18 cellular contexts compared by ENCODE assay signal in the genomic region with DNA sequence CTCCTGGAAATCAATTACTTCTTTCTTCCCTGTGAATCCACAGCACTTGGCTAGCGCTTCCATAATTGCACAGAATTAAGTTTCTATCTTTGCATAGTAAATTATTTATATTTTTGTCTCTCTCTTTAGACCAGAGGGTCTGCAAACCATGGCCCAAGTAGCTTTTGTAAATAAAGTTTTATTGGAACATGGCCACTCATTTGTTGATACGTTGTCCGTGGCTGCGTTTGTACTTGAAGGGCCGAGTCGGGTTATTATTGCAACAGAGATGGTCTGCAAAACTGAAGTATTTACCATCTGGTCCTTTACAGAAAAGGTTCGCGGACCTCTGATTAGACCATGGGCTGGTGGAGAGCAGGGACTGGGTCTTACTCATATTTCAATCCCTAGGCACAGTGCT.
DNase-seq lines count a peak whose midpoint lies in the region; ATAC-seq and TF ChIP-seq lines count a peak whose summit lies in the region.
"Had no signal": no experiment of that assay in that cellular context is flagged by ENCODE, and none has a peak within 500 bp of the region (broad histone marks: within the 10 kb centered on the region; RNA-seq: fewer than 3 reads in every experiment).

No MANE protein-coding gene starts in this region.

- CTCF ChIA-PET in PC-3 (lab: Charles Lee): no interaction called here

- peak overlapping the region; percentile 46 for H3K27ac ChIP-seq in PC-3 (ENCODE audit: low read length)
- H3K27ac ChIP-seq in mucosa of rectum (ENCODE audit: low read depth in 2 of 2, low read length in 2 of 2): peak overlapping the region; percentile 27 to 78
- H3K27ac ChIP-seq in breast epithelium: no peak overlapping the region
- H3K27ac ChIP-seq: BLaER1, SK-N-MC had no signal

- intact Hi-C loops in PC-3 (cut with micrococcal nuclease) (no loop called here), breast epithelium (cut with DNase I; ENCODE audit: low total_unique reads) (no loop called here)

- ATAC-seq in PC-3: no peak

- no peaks in the 10 kb centered on the region for H4K20me1 ChIP-seq in PC-3 (ENCODE audit: low read length)
- H4K20me1 ChIP-seq: BLaER1 had no signal

- no peaks in the 10 kb centered on the region for H3F3A ChIP-seq in PC-3 (ENCODE audit: low read length, unreplicated experiment)

- POLR2A ChIA-PET in PC-3 (lab: Charles Lee; ENCODE audit: unreplicated experiment): no interaction called here

- H3K4me1 ChIP-seq in PC-3 (ENCODE audit: insufficient read depth, low read length) (peaks cover 40% of the 10 kb centered on the region), mucosa of rectum (ENCODE audit: control insufficient read depth in 2 of 2, insufficient read depth in 2 of 2, low read length in 2 of 2) (peaks cover 43 to 56% of the 10 kb centered on the region in 2 donors), breast epithelium (no peaks in the 10 kb centered on the region)

- no peak overlapping the region for H3K9ac ChIP-seq in PC-3 (ENCODE audit: low read length)
- H3K9ac ChIP-seq in mucosa of rectum (ENCODE audit: low read depth in 1 of 2, low read length in 2 of 2): no peak overlapping the region
- H3K9ac ChIP-seq: BLaER1 had no signal

- H3K27me3 ChIP-seq in PC-3 (ENCODE audit: low read length) (no peaks in the 10 kb centered on the region), mucosa of rectum (ENCODE audit: control insufficient read depth in 2 of 2, insufficient read depth in 2 of 2, low read length in 2 of 2) (no peaks in the 10 kb centered on the region), breast epithelium (no peaks in the 10 kb centered on the region)
- H3K27me3 ChIP-seq: BLaER1 had no signal

- BruUV-seq in PC-3 (replicated peaks; lab: Mats Ljungman, UMichigan): no TSS peak

- H3K36me3 ChIP-seq in PC-3 (ENCODE audit: low read depth, low read length): no peaks in the 10 kb centered on the region
- no peaks in the 10 kb centered on the region for H3K36me3 ChIP-seq in mucosa of rectum (ENCODE audit: control insufficient read depth in 2 of 2, insufficient read depth in 2 of 2, low read length in 2 of 2)
- no peaks in the 10 kb centered on the region for H3K36me3 ChIP-seq in breast epithelium
- H3K36me3 ChIP-seq: BLaER1 had no signal

- TF ChIP-seq POLR2A in breast epithelium (IDR thresholded peaks at IDR 0.05): no peak

- H3K9me3 ChIP-seq in PC-3 (ENCODE audit: low read length) (peaks cover 13% of the 10 kb centered on the region), mucosa of rectum (ENCODE audit: control insufficient read depth in 2 of 2, low read length in 2 of 2) (peaks cover 4 to 13% of the 10 kb centered on the region in 2 donors), breast epithelium (peaks cover 16 to 18% of the 10 kb centered on the region in 2 donors)

- H3K4me3 ChIP-seq in PC-3 (ENCODE audit: low read length) (no peak overlapping the region), mucosa of rectum (ENCODE audit: low read length in 2 of 2) (peak overlapping the region in 1 of 2 donors; percentile 9), breast epithelium (no peak overlapping the region)
- H3K4me3 ChIP-seq: BLaER1, SK-N-MC had no signal

- DNase-seq in DMS 273 (lab: John Stamatoyannopoulos, UW; ENCODE audit: unreplicated experiment) (peak; percentile 5), DMS 273 treated with DMSO at 0.1 percent for 48 hours (lab: John Stamatoyannopoulos, UW) (no peak), NCI-H1092 treated with DMSO at 0.1 percent for 48 hours (lab: John Stamatoyannopoulos, UW) (peak; percentile 63), PC-3 (no peak), germinal center (ENCODE audit: low spot score) (no peak), breast epithelium (ENCODE audit: low spot score in 2 of 2) (no peak)
- DNase-seq in stimulated activated CD4-positive, alpha-beta T cell treated with anti-CD3 and anti-CD28 coated beads, Interleukin-4, amount 100 ng/mL, for 24 hours: no peak
- DNase-seq: 8988T; CD8-positive, alpha-beta memory T cell; GF-D8; HCEC 1CT; KBM-7; NCI-H2171; NCI-H446 treated with DMSO at 0.1 percent for 48 hours; NK-92 treated with Interleukin-12 subunit alpha and Interleukin-12 subunit beta, amount 100 ng/mL, for 24 hours had no signal

- TF ChIP-seq CTCF in PC-3 (conservative IDR thresholded peaks at IDR 0.05; ENCODE audit: low read depth, low read length) (no peak), breast epithelium (IDR thresholded peaks at IDR 0.05) (no peak)

- H3K79me2 ChIP-seq in PC-3 (ENCODE audit: low read length): no peaks in the 10 kb centered on the region

- H3K9me2 ChIP-seq in PC-3 (replicated peaks; ENCODE audit: low read length): no peaks in the 10 kb centered on the region

- H3K4me2 ChIP-seq in PC-3 (ENCODE audit: low read length): no peak overlapping the region
- H3K4me2 ChIP-seq: BLaER1 had no signal

- H2AFZ ChIP-seq in PC-3 (ENCODE audit: low read length): no peak overlapping the region

Comparison
In these comparisons a context has a peak if more than half of its experiments do, and no peak if none do; other contexts are left out.
1. DNase-seq: peak in DMS 273 (single experiment) and NCI-H1092 treated with DMSO at 0.1 percent for 48 hours (single experiment); none in DMS 273 treated with DMSO at 0.1 percent for 48 hours (single experiment), PC-3 (single experiment), germinal center (single experiment), stimulated activated CD4-positive, alpha-beta T cell treated with anti-CD3 and anti-CD28 coated beads, Interleukin-4, amount 100 ng/mL, for 24 hours (single experiment) and breast epithelium (0 of 2).
2. H3K27ac ChIP-seq: peak in PC-3 (single experiment) and mucosa of rectum (2 of 2); none in breast epithelium (0 of 2).